1 cellular context compared by ENCODE assay signal in genomic region chr19:3783660-3784584, GRCh38.
TF ChIP-seq lines count a peak whose summit lies in the region.

No MANE protein-coding gene starts in this region.

TF ChIP-seq in HepG2, 621 proteins besides CTCF, POLR2A, EP300 and RAD21 (continued from another document and continues in another):
- 0 out of 2 replicates have a peak, but pooled peaks have one; percentile 21 for TF ChIP-seq ZNF800 (CRISPR knock-in tag; IDR thresholded peaks at IDR 0.05)
- peak; percentile 17; the same call in 1 of the 2 replicates for TF ChIP-seq FOSL2 (CRISPR knock-in tag; IDR thresholded peaks at IDR 0.05)
- TF ChIP-seq ZNF772 (CRISPR knock-in tag; IDR thresholded peaks at IDR 0.05) = no peak
- TF ChIP-seq U2AF2 (IDR thresholded peaks at IDR 0.05; ENCODE audit: low read depth, low read length) = no peak
- no peak for TF ChIP-seq ZNF264 (CRISPR knock-in tag; IDR thresholded peaks at IDR 0.05)
- TF ChIP-seq, protein P1, sequence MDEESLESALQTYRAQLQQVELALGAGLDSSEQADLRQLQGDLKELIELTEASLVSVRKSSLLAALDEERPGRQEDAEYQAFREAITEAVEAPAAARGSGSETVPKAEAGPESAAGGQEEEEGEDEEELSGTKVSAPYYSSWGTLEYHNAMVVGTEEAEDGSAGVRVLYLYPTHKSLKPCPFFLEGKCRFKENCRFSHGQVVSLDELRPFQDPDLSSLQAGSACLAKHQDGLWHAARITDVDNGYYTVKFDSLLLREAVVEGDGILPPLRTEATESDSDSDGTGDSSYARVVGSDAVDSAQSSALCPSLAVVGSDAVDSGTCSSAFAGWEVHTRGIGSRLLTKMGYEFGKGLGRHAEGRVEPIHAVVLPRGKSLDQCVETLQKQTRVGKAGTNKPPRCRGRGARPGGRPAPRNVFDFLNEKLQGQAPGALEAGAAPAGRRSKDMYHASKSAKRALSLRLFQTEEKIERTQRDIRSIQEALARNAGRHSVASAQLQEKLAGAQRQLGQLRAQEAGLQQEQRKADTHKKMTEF (CRISPR knock-in tag; IDR thresholded peaks at IDR 0.05) = peak; percentile 36; the same call in 1 of the 2 replicates
- TF ChIP-seq TAF15 (IDR thresholded peaks at IDR 0.05; ENCODE audit: low read depth, low read length, poor library complexity, severe bottlenecking) = no peak
- no peak for TF ChIP-seq MAFF (IDR thresholded peaks at IDR 0.05; ENCODE audit: low read depth, low read length)
- no peak for TF ChIP-seq TEAD2 (CRISPR knock-in tag; IDR thresholded peaks at IDR 0.05)
- TF ChIP-seq SALL1 (CRISPR knock-in tag; IDR thresholded peaks at IDR 0.05) = peak; percentile 75
- TF ChIP-seq YEATS2 (CRISPR knock-in tag; IDR thresholded peaks at IDR 0.05; ENCODE audit: borderline replicate concordance) = no peak
- no peak for TF ChIP-seq ZSCAN9 (CRISPR knock-in tag; IDR thresholded peaks at IDR 0.05; ENCODE audit: borderline replicate concordance)
- 0 out of 2 replicates have a peak, but pooled peaks have one; percentile 30 for TF ChIP-seq ZNF552 (CRISPR knock-in tag; IDR thresholded peaks at IDR 0.05; ENCODE audit: borderline replicate concordance)
- TF ChIP-seq DMTF1 (CRISPR knock-in tag; IDR thresholded peaks at IDR 0.05) = no peak
- TF ChIP-seq NFE2L2 (IDR thresholded peaks at IDR 0.05; ENCODE audit: low read length) = no peak
- TF ChIP-seq NR1H2 (CRISPR knock-in tag; IDR thresholded peaks at IDR 0.05; ENCODE audit: borderline replicate concordance, low read depth) = no peak
- no peak for TF ChIP-seq NCOA2 (CRISPR knock-in tag; IDR thresholded peaks at IDR 0.05)
- TF ChIP-seq ZNF773 (CRISPR knock-in tag; IDR thresholded peaks at IDR 0.05; ENCODE audit: borderline replicate concordance) = no peak
- TF ChIP-seq, protein P2, sequence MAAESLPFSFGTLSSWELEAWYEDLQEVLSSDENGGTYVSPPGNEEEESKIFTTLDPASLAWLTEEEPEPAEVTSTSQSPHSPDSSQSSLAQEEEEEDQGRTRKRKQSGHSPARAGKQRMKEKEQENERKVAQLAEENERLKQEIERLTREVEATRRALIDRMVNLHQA (CRISPR knock-in tag; IDR thresholded peaks at IDR 0.05) = no peak
- TF ChIP-seq ZNF670 (CRISPR knock-in tag; IDR thresholded peaks at IDR 0.05; ENCODE audit: borderline replicate concordance) = no peak
- no peak for TF ChIP-seq SKIL (CRISPR knock-in tag; IDR thresholded peaks at IDR 0.05; ENCODE audit: borderline replicate concordance)
- no peak for TF ChIP-seq NFIB (CRISPR knock-in tag; IDR thresholded peaks at IDR 0.05; ENCODE audit: borderline replicate concordance)
- TF ChIP-seq ZNF232 (CRISPR knock-in tag; IDR thresholded peaks at IDR 0.05; ENCODE audit: borderline replicate concordance) = no peak
- no peak for TF ChIP-seq ZNF253 (CRISPR knock-in tag; IDR thresholded peaks at IDR 0.05; ENCODE audit: borderline replicate concordance)
- TF ChIP-seq ZNF660 (CRISPR knock-in tag; IDR thresholded peaks at IDR 0.05; ENCODE audit: borderline replicate concordance, low read depth) = no peak
- TF ChIP-seq ZNF138 (CRISPR knock-in tag; IDR thresholded peaks at IDR 0.05; ENCODE audit: low read depth) = no peak
- TF ChIP-seq FOXP1 (IDR thresholded peaks at IDR 0.05) = no peak
- TF ChIP-seq FOXP1 (CRISPR knock-in tag; IDR thresholded peaks at IDR 0.05) = no peak
- TF ChIP-seq ZNF609 (CRISPR knock-in tag; IDR thresholded peaks at IDR 0.05; ENCODE audit: borderline replicate concordance) = no peak
- no peak for TF ChIP-seq MXD4 (CRISPR knock-in tag; IDR thresholded peaks at IDR 0.05)
- TF ChIP-seq ZSCAN20 (CRISPR knock-in tag; IDR thresholded peaks at IDR 0.05; ENCODE audit: borderline replicate concordance) = no peak
- TF ChIP-seq CREB1 (IDR thresholded peaks at IDR 0.05) = peak; percentile 80
- peak; percentile 41; the same call in 1 of the 2 replicates for TF ChIP-seq CREB1 (CRISPR knock-in tag; IDR thresholded peaks at IDR 0.05)
- TF ChIP-seq HNF1B (CRISPR knock-in tag; IDR thresholded peaks at IDR 0.05) = no peak
- TF ChIP-seq TEF (CRISPR knock-in tag; IDR thresholded peaks at IDR 0.05) = no peak
- TF ChIP-seq NR2F6 (IDR thresholded peaks at IDR 0.05) = no peak
- TF ChIP-seq NR2F6 (CRISPR knock-in tag; IDR thresholded peaks at IDR 0.05) = no peak
- TF ChIP-seq ZNF816 (CRISPR knock-in tag; IDR thresholded peaks at IDR 0.05; ENCODE audit: borderline replicate concordance) = no peak
- TF ChIP-seq ZNF460 (CRISPR knock-in tag; IDR thresholded peaks at IDR 0.05; ENCODE audit: borderline replicate concordance) = no peak
- TF ChIP-seq ZXDC (CRISPR knock-in tag; IDR thresholded peaks at IDR 0.05) = no peak
- no peak for TF ChIP-seq ZNF235 (CRISPR knock-in tag; IDR thresholded peaks at IDR 0.05; ENCODE audit: borderline replicate concordance)
- TF ChIP-seq ZNF10 (CRISPR knock-in tag; IDR thresholded peaks at IDR 0.05; ENCODE audit: borderline replicate concordance, low read depth) = no peak
- no peak for TF ChIP-seq ELF3 (CRISPR knock-in tag; IDR thresholded peaks at IDR 0.05)
- no peak for TF ChIP-seq HNF4A (CRISPR knock-in tag; IDR thresholded peaks at IDR 0.05)
- peak; percentile 47 for TF ChIP-seq TFDP2 (CRISPR knock-in tag; IDR thresholded peaks at IDR 0.05)
